In genomic region chr4:78939667-78940008, GRCh38 we compare ENCODE assay signal across 8 cellular contexts. TPM values are rescaled to one million over a fixed set of nuclear protein-coding genes. Genes with fewer than 3 reads are reported as not detected.
DNase-seq lines count a peak whose midpoint lies in the region; ATAC-seq and TF ChIP-seq lines count a peak whose summit lies in the region.

No MANE protein-coding gene starts in this region.

- CTCF ChIA-PET in activated CD8-positive, alpha-beta T cell treated with anti-CD3 and anti-CD28 coated beads, Interleukin-2, amount 10 ng/mL, durations not matched to agents 7 days and 5 days (lab: Charles Lee), result interaction anchor here (0.7 to 2.2 kb wide), 6 partner anchors 11 to 1263 kb away, joined by 3 to 8 read pairs (median 3); no protein-coding TSS in a partner anchor

- in situ Hi-C loops in transverse colon (cut with MboI; ENCODE audit: low pct_ligation_motif_present in 1 of 4, low pct_unique_long_range_greater_than_20kb in 1 of 4, low sequenced_read_pairs in 3 of 4), result no loop called here

- H3K36me3 ChIP-seq in transverse colon, result no peaks in the 10 kb centered on the region

- peak overlapping the region; percentile 76 for H3K27ac Mint-ChIP-seq in stimulated activated naive CD8-positive, alpha-beta T cell treated with anti-CD3 and anti-CD28 coated beads, Interleukin-15, Interleukin-2, amounts not matched to agents 100 ng/mL and 50 ng/mL, for 24 hours
- H3K27ac Mint-ChIP-seq in activated CD8-positive, alpha-beta T cell treated with anti-CD3 and anti-CD28 coated beads, Interleukin-2, amount 10 ng/mL, durations not matched to agents 7 days and 5 days, result peak overlapping the region; percentile 74

- H3K4me1 ChIP-seq in transverse colon, result peaks cover 6 to 17% (median 9%) of the 10 kb centered on the region in 4 donors

- no peak for TF ChIP-seq POLR2A in transverse colon (IDR thresholded peaks at IDR 0.05)

- H3K4me3 ChIP-seq in transverse colon, result peak overlapping the region; percentile 9 to 92 (median 85)

- no peak for TF ChIP-seq CTCF in transverse colon (IDR thresholded peaks at IDR 0.05)

- no peak for TF ChIP-seq EP300 in transverse colon (IDR thresholded peaks at IDR 0.05; ENCODE audit: low read depth)

- peak overlapping the region; percentile 79 to 87 (median 84) for H3K27ac ChIP-seq in transverse colon

- peaks cover 21% of the 10 kb centered on the region for H3K27me3 Mint-ChIP-seq in stimulated activated naive CD8-positive, alpha-beta T cell treated with anti-CD3 and anti-CD28 coated beads, Interleukin-15, Interleukin-2, amounts not matched to agents 100 ng/mL and 50 ng/mL, for 24 hours
- H3K27me3 Mint-ChIP-seq in activated CD8-positive, alpha-beta T cell treated with anti-CD3 and anti-CD28 coated beads, Interleukin-2, amount 10 ng/mL, durations not matched to agents 7 days and 5 days (ENCODE audit: low read depth), result peaks cover 14% of the 10 kb centered on the region

- DNase-seq in stimulated activated naive CD8-positive, alpha-beta T cell treated with anti-CD3 and anti-CD28 coated beads, Interleukin-15, Interleukin-2, amounts not matched to agents 100 U/mL and 50 U/mL, for 24 hours, result no peak
- no peak for DNase-seq in activated CD8-positive, alpha-beta T cell treated with anti-CD3 and anti-CD28 coated beads, Interleukin-2, amount 10 ng/mL, durations not matched to agents 7 days and 5 days
- DNase-seq in left colon (no peak), transverse colon (no peak), SK-N-DZ (ENCODE audit: low spot score) (no peak), DMS114 treated with DMSO at 0.1 percent for 48 hours (lab: John Stamatoyannopoulos, UW; ENCODE audit: unreplicated experiment) (no peak)

- intact Hi-C loops in left colon (cut with DNase I, micrococcal nuclease), result no loop called here
- intact Hi-C loops in transverse colon (cut with DNase I; ENCODE audit: low total_unique reads), result no loop called here

- H3K36me3 Mint-ChIP-seq in stimulated activated naive CD8-positive, alpha-beta T cell treated with anti-CD3 and anti-CD28 coated beads, Interleukin-15, Interleukin-2, amounts not matched to agents 100 ng/mL and 50 ng/mL, for 24 hours (ENCODE audit: low read depth), result peaks cover 10% of the 10 kb centered on the region
- H3K36me3 Mint-ChIP-seq in activated CD8-positive, alpha-beta T cell treated with anti-CD3 and anti-CD28 coated beads, Interleukin-2, amount 10 ng/mL, durations not matched to agents 7 days and 5 days (ENCODE audit: low read depth), result peaks cover 6% of the 10 kb centered on the region

- no peaks in the 10 kb centered on the region for H3K9me3 ChIP-seq in transverse colon

- peaks cover 45% of the 10 kb centered on the region for H3K4me1 Mint-ChIP-seq in stimulated activated naive CD8-positive, alpha-beta T cell treated with anti-CD3 and anti-CD28 coated beads, Interleukin-15, Interleukin-2, amounts not matched to agents 100 ng/mL and 50 ng/mL, for 24 hours (ENCODE audit: low read depth)
- peaks cover 35% of the 10 kb centered on the region for H3K4me1 Mint-ChIP-seq in activated CD8-positive, alpha-beta T cell treated with anti-CD3 and anti-CD28 coated beads, Interleukin-2, amount 10 ng/mL, durations not matched to agents 7 days and 5 days (ENCODE audit: low read depth)

- 0 to 1% methylated on average over 5 to 9 of the region's 9 CpGs for WGBS in transverse colon (ENCODE audit: low coverage in 1 of 2), 2 donors

- H3K4me3 Mint-ChIP-seq in stimulated activated naive CD8-positive, alpha-beta T cell treated with anti-CD3 and anti-CD28 coated beads, Interleukin-15, Interleukin-2, amounts not matched to agents 100 ng/mL and 50 ng/mL, for 24 hours, result peak overlapping the region; percentile 86
- peak overlapping the region; percentile 76 for H3K4me3 Mint-ChIP-seq in activated CD8-positive, alpha-beta T cell treated with anti-CD3 and anti-CD28 coated beads, Interleukin-2, amount 10 ng/mL, durations not matched to agents 7 days and 5 days

- no peaks in the 10 kb centered on the region for H3K9me3 Mint-ChIP-seq in stimulated activated naive CD8-positive, alpha-beta T cell treated with anti-CD3 and anti-CD28 coated beads, Interleukin-15, Interleukin-2, amounts not matched to agents 100 ng/mL and 50 ng/mL, for 24 hours
- H3K9me3 Mint-ChIP-seq in activated CD8-positive, alpha-beta T cell treated with anti-CD3 and anti-CD28 coated beads, Interleukin-2, amount 10 ng/mL, durations not matched to agents 7 days and 5 days (ENCODE audit: insufficient read depth), result no peaks in the 10 kb centered on the region

- POLR2A ChIA-PET in activated CD8-positive, alpha-beta T cell treated with anti-CD3 and anti-CD28 coated beads, Interleukin-2, amount 10 ng/mL, durations not matched to agents 7 days and 5 days (lab: Charles Lee), result interaction anchor here (1.2 to 1.7 kb wide), 2 partner anchors 13 to 163 kb away, joined by 3 to 4 read pairs; no protein-coding TSS in a partner anchor

- no peaks in the 10 kb centered on the region for H3K27me3 ChIP-seq in transverse colon

- no peak for ATAC-seq in stimulated activated naive CD8-positive, alpha-beta T cell treated with anti-CD3 and anti-CD28 coated beads, Interleukin-15, Interleukin-2, amounts not matched to agents 100 U/mL and 50 U/mL, for 24 hours
- peak; percentile 12 for ATAC-seq in HG03108 (IDR thresholded peaks at IDR 0.05; ENCODE audit: unreplicated experiment)
- no peak for ATAC-seq in activated CD8-positive, alpha-beta T cell treated with anti-CD3 and anti-CD28 coated beads, Interleukin-2, amount 10 ng/mL, durations not matched to agents 7 days and 5 days
- ATAC-seq in left colon, result peak; percentile 40

RNA-seq across cellular contexts. Expression of gene PAQR3, which starts 0.4 kb away (rescaled TPM):
- total RNA-seq in activated CD8-positive, alpha-beta T cell treated with anti-CD3 and anti-CD28 coated beads, Interleukin-2, amount 10 ng/mL, durations not matched to agents 7 days and 5 days, result 10 to 100 TPM; 16.2 to 19.7 TPM
- total RNA-seq in left colon (10 to 100 TPM in 1 of 2 donors, 1 to 10 TPM in 1; 9.7 to 14.5 TPM), transverse colon (10 to 100 TPM in 3 of 4 donors, 1 to 10 TPM in 1; 4.0 to 13.1 (median 12.7) TPM)
- 36.3 and 38.8 TPM in 2 replicates for polyA plus RNA-seq in SK-N-DZ (2014; cell fraction: cytosol; rRNA removed)
- 38.2 and 79.1 TPM in 2 replicates for polyA plus RNA-seq in SK-N-DZ (2014; cell fraction: nucleus; rRNA removed)

Comparison
In these comparisons a context has a peak if more than half of its experiments do, and no peak if none do; other contexts are left out.
1. ATAC-seq: peak in HG03108 (single experiment) and left colon (single experiment); none in stimulated activated naive CD8-positive, alpha-beta T cell treated with anti-CD3 and anti-CD28 coated beads, Interleukin-15, Interleukin-2, amounts not matched to agents 100 U/mL and 50 U/mL, for 24 hours (single experiment) and activated CD8-positive, alpha-beta T cell treated with anti-CD3 and anti-CD28 coated beads, Interleukin-2, amount 10 ng/mL, durations not matched to agents 7 days and 5 days (single experiment).